22 cellular contexts compared by ENCODE assay signal in genomic region chr6:168058691-168059551, GRCh38. TPM values are rescaled to one million over a fixed set of nuclear protein-coding genes. Genes with fewer than 3 reads are reported as not detected.
"Had no signal": no experiment of that assay in that cellular context is flagged by ENCODE, and none has a peak within 500 bp of the region (broad histone marks: within the 10 kb centered on the region; RNA-seq: fewer than 3 reads in every experiment).

No MANE protein-coding gene starts in this region.

- H3K9me3 Mint-ChIP-seq: activated CD4-positive, alpha-beta memory T cell treated with anti-CD3 and anti-CD28 coated beads for 36 hours; activated T-cell treated with anti-CD3 and anti-CD28 coated beads, Interleukin-2, amount 50 U/mL, for 24 hours; effector memory CD8-positive, alpha-beta T cell; naive thymus-derived CD4-positive, alpha-beta T cell; stimulated activated naive B cell treated with anti-CD40 and anti-IgM and Interleukin-4, amounts not matched to agents 10 μg/mL and 1 μg/mL and 100 μg/mL, for 72 hours had no signal

- H3K9me3 ChIP-seq: gastrocnemius medialis, heart right ventricle, neutrophil had no signal

- H3K27ac ChIP-seq: epithelial cell of prostate, gastrocnemius medialis, heart right ventricle, neutrophil had no signal

- H3K4me3 Mint-ChIP-seq: activated CD4-positive, alpha-beta memory T cell treated with anti-CD3 and anti-CD28 coated beads for 36 hours; activated T-cell treated with anti-CD3 and anti-CD28 coated beads, Interleukin-2, amount 50 U/mL, for 24 hours; effector memory CD8-positive, alpha-beta T cell; naive thymus-derived CD4-positive, alpha-beta T cell; stimulated activated naive B cell treated with anti-CD40 and anti-IgM and Interleukin-4, amounts not matched to agents 10 μg/mL and 1 μg/mL and 100 μg/mL, for 72 hours had no signal

- H3K36me3 ChIP-seq: gastrocnemius medialis, heart right ventricle, neutrophil had no signal

- DNase-seq: activated CD4-positive, alpha-beta memory T cell treated with anti-CD3 and anti-CD28 coated beads for 36 hours; activated naive CD4-positive, alpha-beta T cell treated with anti-CD3 and anti-CD28 coated beads, Interleukin-2, amount 50 U/mL, for 16 hours; activated T-cell treated with anti-CD3 and anti-CD28 coated beads, Interleukin-2, amount 50 U/mL, for 24 hours; dermis blood vessel endothelial cell; effector memory CD8-positive, alpha-beta T cell; gastrocnemius medialis; heart right ventricle; naive thymus-derived CD4-positive, alpha-beta T cell; stimulated activated CD4-positive, alpha-beta T cell treated with anti-CD3 and anti-CD28 coated beads, Interleukin-15, amount 100 ng/mL, for 24 hours; stimulated activated CD4-positive, alpha-beta T cell treated with anti-CD3 and anti-CD28 coated beads, Interleukin-4, amount 100 ng/mL, for 1 hour; stimulated activated naive B cell treated with anti-CD40 and anti-IgM and Interleukin-4, amounts not matched to agents 10 μg/mL and 1 μg/mL and 100 μg/mL, for 72 hours; T1000; trophoblast cell had no signal

- ATAC-seq: effector memory CD8-positive, alpha-beta T cell; gastrocnemius medialis; heart right ventricle; left lobe of liver; naive thymus-derived CD4-positive, alpha-beta T cell; stimulated activated naive B cell treated with anti-CD40 and anti-IgM and Interleukin-4, amounts not matched to agents 10 μg/mL and 1 μg/mL and 100 μg/mL, for 72 hours had no signal

- H3K27me3 Mint-ChIP-seq: activated CD4-positive, alpha-beta memory T cell treated with anti-CD3 and anti-CD28 coated beads for 36 hours; activated T-cell treated with anti-CD3 and anti-CD28 coated beads, Interleukin-2, amount 50 U/mL, for 24 hours; naive thymus-derived CD4-positive, alpha-beta T cell; stimulated activated naive B cell treated with anti-CD40 and anti-IgM and Interleukin-4, amounts not matched to agents 10 μg/mL and 1 μg/mL and 100 μg/mL, for 72 hours had no signal

- H3K27me3 ChIP-seq: gastrocnemius medialis, heart right ventricle, neutrophil had no signal

- H3K27ac Mint-ChIP-seq: activated CD4-positive, alpha-beta memory T cell treated with anti-CD3 and anti-CD28 coated beads for 36 hours; activated T-cell treated with anti-CD3 and anti-CD28 coated beads, Interleukin-2, amount 50 U/mL, for 24 hours; effector memory CD8-positive, alpha-beta T cell; naive thymus-derived CD4-positive, alpha-beta T cell; stimulated activated naive B cell treated with anti-CD40 and anti-IgM and Interleukin-4, amounts not matched to agents 10 μg/mL and 1 μg/mL and 100 μg/mL, for 72 hours had no signal

- H3K4me1 Mint-ChIP-seq: naive thymus-derived CD4-positive, alpha-beta T cell; stimulated activated naive B cell treated with anti-CD40 and anti-IgM and Interleukin-4, amounts not matched to agents 10 μg/mL and 1 μg/mL and 100 μg/mL, for 72 hours had no signal

- H3K4me3 ChIP-seq: gastrocnemius medialis, heart right ventricle had no signal

- H3K36me3 Mint-ChIP-seq: activated CD4-positive, alpha-beta memory T cell treated with anti-CD3 and anti-CD28 coated beads for 36 hours; naive thymus-derived CD4-positive, alpha-beta T cell; stimulated activated naive B cell treated with anti-CD40 and anti-IgM and Interleukin-4, amounts not matched to agents 10 μg/mL and 1 μg/mL and 100 μg/mL, for 72 hours had no signal

RNA-seq across cellular contexts. Expression of gene FRMD1, which starts 20.1 kb away (rescaled TPM):
- total RNA-seq: activated CD4-positive, alpha-beta memory T cell treated with anti-CD3 and anti-CD28 coated beads for 36 hours; astrocyte; bronchial epithelial cell; dermis blood vessel endothelial cell; mammary epithelial cell; mononuclear cell; naive thymus-derived CD4-positive, alpha-beta T cell; skeletal muscle tissue had no signal
- polyA plus RNA-seq: keratinocyte; naive thymus-derived CD4-positive, alpha-beta T cell had no signal
